In genomic region chr11:94826415-94826814, GRCh38 we compare ENCODE assay signal across 19 cellular contexts.
"Had no signal": no experiment of that assay in that cellular context is flagged by ENCODE, and none has a peak within 500 bp of the region (broad histone marks: within the 10 kb centered on the region; RNA-seq: fewer than 3 reads in every experiment).

No MANE protein-coding gene starts in this region.

- H3K27me3 ChIP-seq: tibial artery, uterus had no signal

- H3K27ac ChIP-seq: left ventricle myocardium inferior, skin epidermis, tibial artery, uterus had no signal

- DNase-seq: activated CD4-positive, alpha-beta T cell treated with anti-CD3 and anti-CD28 coated beads, Interleukin-2, amount 10 ng/mL, durations not matched to agents 7 days and 5 days; activated CD8-positive, alpha-beta memory T cell treated with anti-CD3 and anti-CD28 coated beads, Interleukin-2, amount 50 U/mL, for 48 hours; activated gamma-delta T cell; activated naive CD8-positive, alpha-beta T cell treated with anti-CD3 and anti-CD28 coated beads for 36 hours; activated T-cell treated with anti-CD3 and anti-CD28 coated beads, Interleukin-2, amount 50 U/mL, for 72 hours; cerebellar nuclear complex; dermis blood vessel endothelial cell; kidney; left ventricle myocardium inferior; natural killer cell; occipital lobe; stimulated activated CD4-positive, alpha-beta T cell treated with anti-CD3 and anti-CD28 coated beads, Interleukin-15, amount 100 ng/mL, for 24 hours; stimulated activated CD4-positive, alpha-beta T cell treated with anti-CD3 and anti-CD28 coated beads, Interleukin-4, amount 100 ng/mL, for 1 hour; stimulated activated naive CD4-positive, alpha-beta T cell; T-helper 17 cell; tibial artery; uterus had no signal

- H3K9me3 ChIP-seq: left ventricle myocardium inferior, tibial artery, uterus had no signal

- H3K4me3 ChIP-seq: left ventricle myocardium inferior, skin epidermis, tibial artery, uterus had no signal

- H3K4me1 ChIP-seq: uterus had no signal

- H3K36me3 ChIP-seq: uterus had no signal

- ATAC-seq: natural killer cell, right cardiac atrium, T-helper 17 cell had no signal
